In the genomic region with DNA sequence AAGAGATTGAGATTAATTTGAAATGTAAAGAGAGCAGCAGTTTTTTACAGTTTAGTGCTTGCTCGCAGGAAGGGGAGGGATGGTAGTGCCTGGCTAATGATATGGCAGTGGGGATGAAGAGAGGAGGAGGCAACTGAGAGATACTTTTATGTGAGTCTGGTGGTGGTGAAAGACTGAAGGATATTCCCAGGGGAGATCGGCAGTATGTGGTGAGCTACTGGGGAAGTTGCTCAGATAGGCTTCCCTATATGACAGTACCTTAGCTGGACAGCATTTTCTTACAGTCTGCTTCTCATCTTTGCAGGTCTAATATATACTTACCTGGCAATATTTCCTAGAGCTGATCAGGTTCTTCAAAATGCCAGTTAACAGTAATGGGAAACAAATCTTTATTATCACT, we compare ENCODE assay signal across 28 cellular contexts. TPM values are rescaled to one million over a fixed set of nuclear protein-coding genes. Genes with fewer than 3 reads are reported as not detected.
A peak's percentile ranks its signal among the peaks of the same experiment; 100 is the strongest.
DNase-seq lines count a peak whose midpoint lies in the region; ATAC-seq and TF ChIP-seq lines count a peak whose summit lies in the region.
"Had no signal": no experiment of that assay in that cellular context is flagged by ENCODE, and none has a peak within 500 bp of the region (broad histone marks: within the 10 kb centered on the region; RNA-seq: fewer than 3 reads in every experiment).

No MANE protein-coding gene starts in this region.

- no peak overlapping the region for H3K4me3 ChIP-seq in sigmoid colon
- H3K4me3 ChIP-seq in lower lobe of right lung = no peak overlapping the region
- H3K4me3 ChIP-seq: heart right ventricle, mucosa of descending colon, psoas muscle, upper lobe of right lung had no signal

- H3K4me1 ChIP-seq in sigmoid colon = no peaks in the 10 kb centered on the region
- no peaks in the 10 kb centered on the region for H3K4me1 ChIP-seq in lower lobe of right lung
- H3K4me1 ChIP-seq: heart right ventricle, psoas muscle, upper lobe of right lung had no signal

- intact Hi-C loops in activated CD4-positive, alpha-beta T cell treated with anti-CD3 and anti-CD28 coated beads, Interleukin-2, amount 10 ng/mL, durations not matched to agents 24 days and 14 days (cut with micrococcal nuclease) = no loop called here
- intact Hi-C loops in CD4-positive, alpha-beta T cell (cut with DNase I, micrococcal nuclease) = loop anchor here in 1 of 2 experiments (5.0 kb wide), 1 partner anchor 33 kb away; no protein-coding TSS in a partner anchor
- intact Hi-C loops in sigmoid colon (cut with DNase I) (loop anchor here (5.0 kb wide), 1 partner anchor 42 kb away; no protein-coding TSS in a partner anchor), lower lobe of right lung (cut with DNase I) (no loop called here)

- TF ChIP-seq EP300 in sigmoid colon (IDR thresholded peaks at IDR 0.05) = no peak

- CTCF ChIA-PET in CD4-positive, alpha-beta T cell (lab: Charles Lee) = no interaction called here

- H3K27me3 Mint-ChIP-seq in activated CD4-positive, alpha-beta T cell treated with anti-CD3 and anti-CD28 coated beads, Interleukin-2, amount 10 ng/mL, durations not matched to agents 24 days and 14 days = no peaks in the 10 kb centered on the region
- no peaks in the 10 kb centered on the region for H3K27me3 Mint-ChIP-seq in CD4-positive, alpha-beta T cell
- H3K27me3 Mint-ChIP-seq in T-helper 17 cell (no peaks in the 10 kb centered on the region), mesothelial cell of epicardium (ENCODE audit: low read depth) (no peaks in the 10 kb centered on the region)
- H3K27me3 Mint-ChIP-seq: activated naive CD4-positive, alpha-beta T cell treated with anti-CD3 and anti-CD28 coated beads, Interleukin-2, amount 10 ng/mL, durations not matched to agents 7 days and 5 days; CD4-positive, alpha-beta memory T cell had no signal

- POLR2A ChIA-PET in CD4-positive, alpha-beta T cell (lab: Charles Lee) = interaction anchor here (0.6 to 4.8 kb wide), 4 partner anchors 8 to 96 kb away, joined by 4 to 38 read pairs (median 6); partner anchors contain the start of genes CEP95, DDX5 and POLG2

- peaks cover 53% of the 10 kb centered on the region for H3K36me3 Mint-ChIP-seq in activated CD4-positive, alpha-beta T cell treated with anti-CD3 and anti-CD28 coated beads, Interleukin-2, amount 10 ng/mL, durations not matched to agents 24 days and 14 days (ENCODE audit: low read depth)
- peaks cover 99% of the 10 kb centered on the region for H3K36me3 Mint-ChIP-seq in CD4-positive, alpha-beta T cell (ENCODE audit: low read depth)
- H3K36me3 Mint-ChIP-seq in T-helper 17 cell (ENCODE audit: low read depth) = peaks cover 11% of the 10 kb centered on the region
- H3K36me3 Mint-ChIP-seq in mesothelial cell of epicardium = peaks cover 53% of the 10 kb centered on the region

- H3K4me1 Mint-ChIP-seq in activated CD4-positive, alpha-beta T cell treated with anti-CD3 and anti-CD28 coated beads, Interleukin-2, amount 10 ng/mL, durations not matched to agents 24 days and 14 days = peaks cover 12% of the 10 kb centered on the region
- peaks cover 39% of the 10 kb centered on the region for H3K4me1 Mint-ChIP-seq in CD4-positive, alpha-beta T cell (ENCODE audit: low read depth)
- H3K4me1 Mint-ChIP-seq in T-helper 17 cell = peaks cover 21% of the 10 kb centered on the region
- H3K4me1 Mint-ChIP-seq in mesothelial cell of epicardium = no peaks in the 10 kb centered on the region
- H3K4me1 Mint-ChIP-seq: nephron had no signal

- no peak for ATAC-seq in CD4-positive, alpha-beta T cell (ENCODE audit: poor library complexity)
- no peak for ATAC-seq in T-helper 17 cell
- no peak for ATAC-seq in lower lobe of right lung
- ATAC-seq: heart right ventricle, mucosa of descending colon, psoas muscle, Right ventricle myocardium inferior, sciatic nerve, upper lobe of right lung had no signal

- H3K9me3 Mint-ChIP-seq in activated CD4-positive, alpha-beta T cell treated with anti-CD3 and anti-CD28 coated beads, Interleukin-2, amount 10 ng/mL, durations not matched to agents 24 days and 14 days = no peaks in the 10 kb centered on the region
- no peaks in the 10 kb centered on the region for H3K9me3 Mint-ChIP-seq in CD4-positive, alpha-beta T cell
- no peaks in the 10 kb centered on the region for H3K9me3 Mint-ChIP-seq in mesothelial cell of epicardium
- H3K9me3 Mint-ChIP-seq: activated naive CD4-positive, alpha-beta T cell treated with anti-CD3 and anti-CD28 coated beads, Interleukin-2, amount 10 ng/mL, durations not matched to agents 7 days and 5 days; CD4-positive, alpha-beta memory T cell; nephron had no signal

- no peak for DNase-seq in activated CD4-positive, alpha-beta T cell treated with anti-CD3 and anti-CD28 coated beads, Interleukin-2, amount 10 ng/mL, durations not matched to agents 24 days and 14 days
- no peak for DNase-seq in activated CD4-positive, alpha-beta T cell treated with anti-CD3 and anti-CD28 coated beads, Interleukin-2, amount 50 U/mL, for 4 hours
- no peak for DNase-seq in CD4-positive, alpha-beta T cell
- DNase-seq in T-helper 17 cell = no peak
- DNase-seq in mesothelial cell of epicardium (ENCODE audit: low spot score in 2 of 2, unreplicated experiment in 2 of 2) = no peak
- no peak for DNase-seq in sigmoid colon
- DNase-seq in lower lobe of right lung = no peak
- no peak for DNase-seq in hepatic stellate cell (ENCODE audit: low spot score)
- DNase-seq: 8988T; activated naive CD4-positive, alpha-beta T cell treated with anti-CD3 and anti-CD28 coated beads, Interleukin-2, amount 10 ng/mL, durations not matched to agents 7 days and 5 days; CD4-positive, alpha-beta memory T cell; heart right ventricle; KG1; kidney; mucosa of descending colon; NCI-H1417 treated with DMSO at 0.1 percent for 48 hours; NCI-H2081 treated with DMSO at 0.1 percent for 48 hours; NCI-H226; NCI-H69; psoas muscle; SK-N-SH; stimulated activated CD4-positive, alpha-beta T cell treated with anti-CD3 and anti-CD28 coated beads, Interleukin-12 subunit alpha, Interleukin-12 subunit beta, amount 100 ng/mL, for 4 hours; stimulated activated CD4-positive, alpha-beta T cell treated with anti-CD3 and anti-CD28 coated beads, Interleukin-4, amount 100 ng/mL, for 1 hour; T-helper 2 cell; upper lobe of right lung had no signal

- no peak overlapping the region for H3K4me3 Mint-ChIP-seq in activated CD4-positive, alpha-beta T cell treated with anti-CD3 and anti-CD28 coated beads, Interleukin-2, amount 10 ng/mL, durations not matched to agents 24 days and 14 days
- no peak overlapping the region for H3K4me3 Mint-ChIP-seq in CD4-positive, alpha-beta T cell
- H3K4me3 Mint-ChIP-seq in T-helper 17 cell = peak overlapping the region; percentile 71
- H3K4me3 Mint-ChIP-seq in mesothelial cell of epicardium = no peak overlapping the region
- H3K4me3 Mint-ChIP-seq: activated naive CD4-positive, alpha-beta T cell treated with anti-CD3 and anti-CD28 coated beads, Interleukin-2, amount 10 ng/mL, durations not matched to agents 7 days and 5 days; CD4-positive, alpha-beta memory T cell; nephron had no signal

- TF ChIP-seq POLR2A in sigmoid colon (IDR thresholded peaks at IDR 0.05) = no peak

- 85 to 91% methylated on average over 2 of the region's 2 CpGs for WGBS in sigmoid colon, 2 donors

- H3K36me3 ChIP-seq in sigmoid colon (peaks cover 11 to 99% (median 31%) of the 10 kb centered on the region in 4 donors), lower lobe of right lung (peaks cover 99% of the 10 kb centered on the region)

- H3K27me3 ChIP-seq in CD4-positive, alpha-beta T cell (ENCODE audit: control insufficient read depth, insufficient read depth, low read length) = no peaks in the 10 kb centered on the region
- H3K27me3 ChIP-seq in sigmoid colon (no peaks in the 10 kb centered on the region), lower lobe of right lung (ENCODE audit: low read depth) (no peaks in the 10 kb centered on the region)
- H3K27me3 ChIP-seq: heart right ventricle, upper lobe of right lung had no signal

- H3K27ac ChIP-seq in CD4-positive, alpha-beta T cell (ENCODE audit: low read depth, low read length) = peak overlapping the region; percentile 14
- no peak overlapping the region for H3K27ac ChIP-seq in sigmoid colon
- H3K27ac ChIP-seq in lower lobe of right lung = no peak overlapping the region
- H3K27ac ChIP-seq: heart right ventricle, psoas muscle, upper lobe of right lung had no signal

- H3K9me3 ChIP-seq in CD4-positive, alpha-beta T cell (ENCODE audit: control insufficient read depth, low read length) = no peaks in the 10 kb centered on the region
- H3K9me3 ChIP-seq in T-helper 17 cell (ENCODE audit: control insufficient read depth, low read length, poor library complexity, severe bottlenecking) (no peaks in the 10 kb centered on the region), sigmoid colon (no peaks in the 10 kb centered on the region), lower lobe of right lung (no peaks in the 10 kb centered on the region)
- H3K9me3 ChIP-seq: heart right ventricle, mucosa of descending colon, psoas muscle, SK-N-SH, upper lobe of right lung had no signal

- H3K27ac Mint-ChIP-seq in activated CD4-positive, alpha-beta T cell treated with anti-CD3 and anti-CD28 coated beads, Interleukin-2, amount 10 ng/mL, durations not matched to agents 24 days and 14 days = peak overlapping the region; percentile 8
- H3K27ac Mint-ChIP-seq in CD4-positive, alpha-beta T cell = no peak overlapping the region
- H3K27ac Mint-ChIP-seq in T-helper 17 cell = peak overlapping the region; percentile 4
- peak overlapping the region; percentile 34 for H3K27ac Mint-ChIP-seq in mesothelial cell of epicardium
- H3K27ac Mint-ChIP-seq: activated naive CD4-positive, alpha-beta T cell treated with anti-CD3 and anti-CD28 coated beads, Interleukin-2, amount 10 ng/mL, durations not matched to agents 7 days and 5 days; nephron had no signal

- TF ChIP-seq CTCF in CD4-positive, alpha-beta T cell (IDR thresholded peaks at IDR 0.05) = no peak
- TF ChIP-seq CTCF in mesothelial cell of epicardium (IDR thresholded peaks at IDR 0.05; ENCODE audit: unreplicated experiment) = no peak
- TF ChIP-seq CTCF in sigmoid colon (IDR thresholded peaks at IDR 0.05) = no peak
- no peak for TF ChIP-seq CTCF in lower lobe of right lung (IDR thresholded peaks at IDR 0.05)

RNA-seq across cellular contexts. Expression of gene CEP95, which starts 8.6 kb away (rescaled TPM):
- 42.9 and 48.3 TPM in 2 replicates for total RNA-seq in activated CD4-positive, alpha-beta T cell treated with anti-CD3 and anti-CD28 coated beads, Interleukin-2, amount 10 ng/mL, durations not matched to agents 24 days and 14 days
- total RNA-seq in CD4-positive, alpha-beta T cell = 100 to 1,000 TPM; 256 to 269 TPM
- total RNA-seq in T-helper 17 cell (100 to 1,000 TPM; 130 to 143 TPM), mesothelial cell of epicardium (128 to 135 TPM (median 132 TPM) in 3 replicates), sigmoid colon (10 to 100 TPM; 34.9 to 74.5 (median 56.9) TPM), lower lobe of right lung (34.2 TPM)
- polyA plus RNA-seq in sigmoid colon = 10 to 100 TPM; 13.2 to 24.3 (median 13.9) TPM

RNA-seq across cellular contexts. Expression of gene DDX5, which starts 9.3 kb away (rescaled TPM):
- total RNA-seq in activated CD4-positive, alpha-beta T cell treated with anti-CD3 and anti-CD28 coated beads, Interleukin-2, amount 10 ng/mL, durations not matched to agents 24 days and 14 days = 844 and 861 TPM in 2 replicates
- total RNA-seq in CD4-positive, alpha-beta T cell = 1,000 to 10,000 TPM; 2,388 to 2,534 TPM
- total RNA-seq in T-helper 17 cell (1,000 to 10,000 TPM; 2,533 to 2,679 TPM), mesothelial cell of epicardium (886 to 925 TPM (median 921 TPM) in 3 replicates), sigmoid colon (1,000 to 10,000 TPM in 1 of 4 donors, 100 to 1,000 TPM in 3; 488 to 1,652 (median 747) TPM), lower lobe of right lung (964 TPM)
- 100 to 1,000 TPM; 187 to 412 (median 248) TPM for polyA plus RNA-seq in sigmoid colon

RNA-seq across cellular contexts. Expression of gene POLG2, which starts 18.6 kb away (rescaled TPM):
- total RNA-seq in activated CD4-positive, alpha-beta T cell treated with anti-CD3 and anti-CD28 coated beads, Interleukin-2, amount 10 ng/mL, durations not matched to agents 24 days and 14 days = 36.3 and 37.1 TPM in 2 replicates
- total RNA-seq in CD4-positive, alpha-beta T cell = 10 to 100 TPM; 32.8 to 34.1 TPM
- 10 to 100 TPM; 37.1 to 39.0 TPM for total RNA-seq in T-helper 17 cell
- total RNA-seq in mesothelial cell of epicardium = 30.9 to 32.2 TPM (median 31.7 TPM) in 3 replicates
- 10 to 100 TPM in 2 of 4 donors, 1 to 10 TPM in 2; 5.2 to 16.1 (median 10.4) TPM for total RNA-seq in sigmoid colon
- polyA plus RNA-seq in sigmoid colon = 10 to 100 TPM in 1 of 3 donors, 1 to 10 TPM in 2; 3.9 to 11.0 (median 4.2) TPM
- total RNA-seq in lower lobe of right lung = 12.0 TPM
